ENCODE assay signal across 2 cellular contexts in genomic region chr9:133276001-133276884, GRCh38.
TF ChIP-seq lines count a peak whose summit lies in the region.

No MANE protein-coding gene starts in this region.

TF ChIP-seq in H1, 55 proteins besides CTCF, POLR2A, EP300 and RAD21:
- TF ChIP-seq RNF2 (IDR thresholded peaks at IDR 0.05; ENCODE audit: borderline replicate concordance, low read depth, low read length, missing control alignments, poor library complexity, severe bottlenecking) (no peak), E2F6 (IDR thresholded peaks at IDR 0.05) (no peak), MAFK (IDR thresholded peaks at IDR 0.05; ENCODE audit: low read depth, low read length) (no peak), SIRT6 (IDR thresholded peaks at IDR 0.05; ENCODE audit: low read length) (no peak), CHD2 (IDR thresholded peaks at IDR 0.05; ENCODE audit: low read length) (no peak), TCF12 (IDR thresholded peaks at IDR 0.05; ENCODE audit: low read depth, low read length) (no peak), NRF1 (IDR thresholded peaks at IDR 0.05; ENCODE audit: low read depth, low read length) (no peak), BACH1 (IDR thresholded peaks at IDR 0.05; ENCODE audit: low read length) (no peak)

TF ChIP-seq in SK-N-SH treated with all-trans-retinoic acid at 6 μM for 48 hours, 23 proteins besides CTCF, POLR2A, EP300 and RAD21:
- no peak for TF ChIP-seq ESRRG (CRISPR knock-in tag; IDR thresholded peaks at IDR 0.05)
- TF ChIP-seq BACH2 (CRISPR knock-in tag; IDR thresholded peaks at IDR 0.05; ENCODE audit: borderline replicate concordance), result no peak
- TF ChIP-seq PATZ1 (CRISPR knock-in tag; IDR thresholded peaks at IDR 0.05; ENCODE audit: borderline replicate concordance), result no peak
- no peak for TF ChIP-seq OSR1 (CRISPR knock-in tag; IDR thresholded peaks at IDR 0.05)
- no peak for TF ChIP-seq ZFP30 (CRISPR knock-in tag; IDR thresholded peaks at IDR 0.05)
- TF ChIP-seq ARNTL (CRISPR knock-in tag; IDR thresholded peaks at IDR 0.05; ENCODE audit: borderline replicate concordance, low read depth), result no peak
- TF ChIP-seq ZFP3 (CRISPR knock-in tag; IDR thresholded peaks at IDR 0.05), result no peak
- TF ChIP-seq CSDC2 (CRISPR knock-in tag; IDR thresholded peaks at IDR 0.05), result no peak
- TF ChIP-seq PPARA (CRISPR knock-in tag; IDR thresholded peaks at IDR 0.05; ENCODE audit: borderline replicate concordance), result no peak
- TF ChIP-seq ZNF565 (CRISPR knock-in tag; conservative IDR thresholded peaks at IDR 0.05; ENCODE audit: low read depth), result no peak
- TF ChIP-seq ZNF8 (CRISPR knock-in tag; IDR thresholded peaks at IDR 0.05), result no peak
- TF ChIP-seq ZNF70 (CRISPR knock-in tag; IDR thresholded peaks at IDR 0.05), result no peak
- TF ChIP-seq CSRNP3 (CRISPR knock-in tag; IDR thresholded peaks at IDR 0.05), result no peak
- no peak for TF ChIP-seq ZC3H10 (CRISPR knock-in tag; IDR thresholded peaks at IDR 0.05)
- no peak for TF ChIP-seq POU6F1 (CRISPR knock-in tag; IDR thresholded peaks at IDR 0.05; ENCODE audit: borderline replicate concordance, low read depth)
- no peak for TF ChIP-seq RARB (CRISPR knock-in tag; IDR thresholded peaks at IDR 0.05)
- TF ChIP-seq TOX (CRISPR knock-in tag; IDR thresholded peaks at IDR 0.05; ENCODE audit: borderline replicate concordance), result no peak
- no peak for TF ChIP-seq ISL1 (CRISPR knock-in tag; IDR thresholded peaks at IDR 0.05)
